Comparison of ENCODE assay signal across 2 cellular contexts in genomic region chr9:118595719-118596305, GRCh38.
TF ChIP-seq lines count a peak whose summit lies in the region.

No MANE protein-coding gene starts in this region.

TF ChIP-seq in SK-N-SH, 30 proteins besides CTCF, POLR2A, EP300 and RAD21 (continued from another document):
- peak; percentile 62; the same call in 1 of the 2 replicates for TF ChIP-seq SMC3 (IDR thresholded peaks at IDR 0.05; ENCODE audit: low read depth, low read length)

TF ChIP-seq in SK-N-SH treated with all-trans-retinoic acid at 6 μM for 48 hours, 23 proteins besides CTCF, POLR2A, EP300 and RAD21 (continued from another document):
- TF ChIP-seq PATZ1 (CRISPR knock-in tag; IDR thresholded peaks at IDR 0.05; ENCODE audit: borderline replicate concordance) (no peak), CSRNP3 (CRISPR knock-in tag; IDR thresholded peaks at IDR 0.05) (no peak), ISL1 (CRISPR knock-in tag; IDR thresholded peaks at IDR 0.05) (no peak), TCF4 (CRISPR knock-in tag; IDR thresholded peaks at IDR 0.05; ENCODE audit: borderline replicate concordance) (no peak), OSR1 (CRISPR knock-in tag; IDR thresholded peaks at IDR 0.05) (no peak), ZNF565 (CRISPR knock-in tag; conservative IDR thresholded peaks at IDR 0.05; ENCODE audit: low read depth) (no peak), BACH2 (CRISPR knock-in tag; IDR thresholded peaks at IDR 0.05; ENCODE audit: borderline replicate concordance) (no peak), CSDC2 (CRISPR knock-in tag; IDR thresholded peaks at IDR 0.05) (no peak), ZNF8 (CRISPR knock-in tag; IDR thresholded peaks at IDR 0.05) (no peak), TOX (CRISPR knock-in tag; IDR thresholded peaks at IDR 0.05; ENCODE audit: borderline replicate concordance) (no peak), ESRRG (CRISPR knock-in tag; IDR thresholded peaks at IDR 0.05) (no peak), GLIS3 (CRISPR knock-in tag; IDR thresholded peaks at IDR 0.05) (no peak), ZNF70 (CRISPR knock-in tag; IDR thresholded peaks at IDR 0.05) (no peak), CREB5 (CRISPR knock-in tag; IDR thresholded peaks at IDR 0.05; ENCODE audit: low read depth) (no peak), RARB (CRISPR knock-in tag; IDR thresholded peaks at IDR 0.05) (no peak), ZFP3 (CRISPR knock-in tag; IDR thresholded peaks at IDR 0.05) (no peak)
